Comparison of ENCODE assay signal across 21 cellular contexts in genomic region chr11:65208785-65209710, GRCh38. TPM values are rescaled to one million over a fixed set of nuclear protein-coding genes. Genes with fewer than 3 reads are reported as not detected.
A peak's percentile ranks its signal among the peaks of the same experiment; 100 is the strongest.
DNase-seq lines count a peak whose midpoint lies in the region; ATAC-seq, FAIRE-seq and TF ChIP-seq lines count a peak whose summit lies in the region.
"Had no signal": no experiment of that assay in that cellular context is flagged by ENCODE, and none has a peak within 500 bp of the region (broad histone marks: within the 10 kb centered on the region; RNA-seq: fewer than 3 reads in every experiment).

No MANE protein-coding gene starts in this region.

- H2AFZ ChIP-seq in Loucy (ENCODE audit: low read length) = no peak overlapping the region

- FAIRE-seq in bronchial epithelial cell (lab: Jason Lieb, UNC) = peak; percentile 28
- FAIRE-seq: pancreas had no signal

- H3K9me3 Mint-ChIP-seq in stimulated activated naive B cell treated with anti-CD40 and anti-IgM and Interleukin-4, amounts not matched to agents 10 μg/mL and 1 μg/mL and 100 μg/mL, for 72 hours = no peaks in the 10 kb centered on the region

- peak overlapping the region; percentile 2 for H3K9ac ChIP-seq in Loucy (ENCODE audit: low read depth, low read length, poor library complexity, severe bottlenecking)

- intact Hi-C loops in sciatic nerve (cut with DNase I) = no loop called here

- ATAC-seq in sciatic nerve = no peak
- ATAC-seq in stimulated activated naive B cell treated with anti-CD40 and anti-IgM and Interleukin-4, amounts not matched to agents 10 μg/mL and 1 μg/mL and 100 μg/mL, for 72 hours (replicated peaks) = no peak
- ATAC-seq in HG02642 (IDR thresholded peaks at IDR 0.05; ENCODE audit: poor library complexity, unreplicated experiment) = no peak
- ATAC-seq: foreskin keratinocyte, pancreas had no signal

- H3K4me1 Mint-ChIP-seq in stimulated activated naive B cell treated with anti-CD40 and anti-IgM and Interleukin-4, amounts not matched to agents 10 μg/mL and 1 μg/mL and 100 μg/mL, for 72 hours = peaks cover 12 to 25% of the 10 kb centered on the region in 2 donors

- H3K4me3 Mint-ChIP-seq in stimulated activated naive B cell treated with anti-CD40 and anti-IgM and Interleukin-4, amounts not matched to agents 10 μg/mL and 1 μg/mL and 100 μg/mL, for 72 hours = no peak overlapping the region

- peaks cover 1% of the 10 kb centered on the region; the same call in 1 of the 2 replicates for H3F3A ChIP-seq in Loucy (ENCODE audit: low read depth)

- peaks cover under 1% of the 10 kb centered on the region; the same call in 1 of the 2 replicates for H3K79me2 ChIP-seq in Loucy (ENCODE audit: insufficient read depth, low read length)

- H3K36me3 ChIP-seq in Loucy (ENCODE audit: insufficient read depth, low read length) = peaks cover 35% of the 10 kb centered on the region; the same call in 1 of the 2 replicates
- peaks cover 56% of the 10 kb centered on the region for H3K36me3 ChIP-seq in bronchial epithelial cell (ENCODE audit: control insufficient read depth, insufficient read depth, low read length)
- H3K36me3 ChIP-seq: BE2C had no signal

- DNase-seq in NCI-H187 treated with DMSO at 0.1 percent for 48 hours (lab: John Stamatoyannopoulos, UW) (peak; percentile 5), NCI-H187 (lab: John Stamatoyannopoulos, UW) (no peak), bronchial epithelial cell (ENCODE audit: low read depth) (no peak), sciatic nerve (ENCODE audit: low spot score) (peak; percentile 34), NCI-H345 treated with DMSO at 0.1 percent for 48 hours (lab: John Stamatoyannopoulos, UW; ENCODE audit: unreplicated experiment) (no peak)
- DNase-seq in stimulated activated naive B cell treated with anti-CD40 and anti-IgM and Interleukin-4, amounts not matched to agents 10 μg/mL and 1 μg/mL and 100 μg/mL, for 72 hours = no peak
- DNase-seq: 8988T; activated effector memory CD4-positive, alpha-beta T cell treated with anti-CD3 and anti-CD28 coated beads, Interleukin-2, amount 50 U/mL, for 16 hours; anterior cingulate cortex; BE2C; DMS153; foreskin keratinocyte; NCI-H1092; NCI-H2171; pancreas; thyroid gland had no signal

- peak overlapping the region; percentile 11 for H3K4me2 ChIP-seq in Loucy (ENCODE audit: low read depth, low read length, poor library complexity, severe bottlenecking)

- TF ChIP-seq CTCF in Loucy (conservative IDR thresholded peaks at IDR 0.05; ENCODE audit: low read length) (no peak), bronchial epithelial cell (IDR thresholded peaks at IDR 0.05; ENCODE audit: insufficient read depth, low read length, severe bottlenecking) (no peak)

- no peak overlapping the region for H3K4me3 ChIP-seq in Loucy (ENCODE audit: low read length, poor library complexity, severe bottlenecking)
- no peak overlapping the region for H3K4me3 ChIP-seq in bronchial epithelial cell (ENCODE audit: low read depth, low read length)
- H3K4me3 ChIP-seq: pancreas, skin epidermis, thyroid gland had no signal

- H3K9me2 ChIP-seq in Loucy (replicated peaks; ENCODE audit: low read depth, low read length) = no peaks in the 10 kb centered on the region

- peaks cover 53 to 61% of the 10 kb centered on the region in 2 donors for H3K36me3 Mint-ChIP-seq in stimulated activated naive B cell treated with anti-CD40 and anti-IgM and Interleukin-4, amounts not matched to agents 10 μg/mL and 1 μg/mL and 100 μg/mL, for 72 hours

- H4K20me1 ChIP-seq in Loucy (ENCODE audit: insufficient read depth, low read length, poor library complexity, severe bottlenecking) = no peaks in the 10 kb centered on the region

- H3K9me3 ChIP-seq in Loucy (ENCODE audit: insufficient read depth, low read depth, low read length) = no peaks in the 10 kb centered on the region
- H3K9me3 ChIP-seq: BE2C, pancreas, thyroid gland had no signal

- no peak overlapping the region for H3K27ac Mint-ChIP-seq in stimulated activated naive B cell treated with anti-CD40 and anti-IgM and Interleukin-4, amounts not matched to agents 10 μg/mL and 1 μg/mL and 100 μg/mL, for 72 hours

- peaks cover 42% of the 10 kb centered on the region for H3K4me1 ChIP-seq in Loucy (ENCODE audit: insufficient read depth, low read length, poor library complexity, severe bottlenecking)
- H3K4me1 ChIP-seq: BE2C, foreskin keratinocyte, pancreas, thyroid gland had no signal

- H3K27me3 Mint-ChIP-seq in stimulated activated naive B cell treated with anti-CD40 and anti-IgM and Interleukin-4, amounts not matched to agents 10 μg/mL and 1 μg/mL and 100 μg/mL, for 72 hours = no peaks in the 10 kb centered on the region

- H3K27me3 ChIP-seq in Loucy (ENCODE audit: insufficient read depth, low read length, poor library complexity, severe bottlenecking) = no peaks in the 10 kb centered on the region
- H3K27me3 ChIP-seq in bronchial epithelial cell (ENCODE audit: control insufficient read depth, insufficient read depth, low read length) = no peaks in the 10 kb centered on the region
- H3K27me3 ChIP-seq: BE2C, foreskin keratinocyte, pancreas, thyroid gland had no signal

RNA-seq across cellular contexts. Expression of gene CAPN1, which starts 27.3 kb away (rescaled TPM):
- 136 and 165 TPM in 2 replicates for total RNA-seq in bronchial epithelial cell
- 125 TPM for total RNA-seq in sciatic nerve

RNA-seq across cellular contexts. Expression of gene SPDYC, which starts 39.0 kb away (rescaled TPM):
- total RNA-seq in bronchial epithelial cell (not detected in 2 replicates), sciatic nerve (not detected)
- total RNA-seq: foreskin keratinocyte, mucosa of gallbladder, pancreas, RPMI7951, thyroid gland had no signal

RNA-seq across cellular contexts. Expression of gene POLA2, which starts 52.7 kb away (rescaled TPM):
- total RNA-seq in bronchial epithelial cell (1.3 and 1.6 TPM in 2 replicates), sciatic nerve (5.5 TPM)

Comparison
In these comparisons a context has a peak if more than half of its experiments do, and no peak if none do; other contexts are left out.
1. DNase-seq: peak in NCI-H187 treated with DMSO at 0.1 percent for 48 hours (single experiment) and sciatic nerve (single experiment); none in NCI-H187 (0 of 2), bronchial epithelial cell (single experiment), stimulated activated naive B cell treated with anti-CD40 and anti-IgM and Interleukin-4, amounts not matched to agents 10 μg/mL and 1 μg/mL and 100 μg/mL, for 72 hours (single experiment) and NCI-H345 treated with DMSO at 0.1 percent for 48 hours (single experiment).